Comparison of ENCODE assay signal across 12 cellular contexts in the genomic region with DNA sequence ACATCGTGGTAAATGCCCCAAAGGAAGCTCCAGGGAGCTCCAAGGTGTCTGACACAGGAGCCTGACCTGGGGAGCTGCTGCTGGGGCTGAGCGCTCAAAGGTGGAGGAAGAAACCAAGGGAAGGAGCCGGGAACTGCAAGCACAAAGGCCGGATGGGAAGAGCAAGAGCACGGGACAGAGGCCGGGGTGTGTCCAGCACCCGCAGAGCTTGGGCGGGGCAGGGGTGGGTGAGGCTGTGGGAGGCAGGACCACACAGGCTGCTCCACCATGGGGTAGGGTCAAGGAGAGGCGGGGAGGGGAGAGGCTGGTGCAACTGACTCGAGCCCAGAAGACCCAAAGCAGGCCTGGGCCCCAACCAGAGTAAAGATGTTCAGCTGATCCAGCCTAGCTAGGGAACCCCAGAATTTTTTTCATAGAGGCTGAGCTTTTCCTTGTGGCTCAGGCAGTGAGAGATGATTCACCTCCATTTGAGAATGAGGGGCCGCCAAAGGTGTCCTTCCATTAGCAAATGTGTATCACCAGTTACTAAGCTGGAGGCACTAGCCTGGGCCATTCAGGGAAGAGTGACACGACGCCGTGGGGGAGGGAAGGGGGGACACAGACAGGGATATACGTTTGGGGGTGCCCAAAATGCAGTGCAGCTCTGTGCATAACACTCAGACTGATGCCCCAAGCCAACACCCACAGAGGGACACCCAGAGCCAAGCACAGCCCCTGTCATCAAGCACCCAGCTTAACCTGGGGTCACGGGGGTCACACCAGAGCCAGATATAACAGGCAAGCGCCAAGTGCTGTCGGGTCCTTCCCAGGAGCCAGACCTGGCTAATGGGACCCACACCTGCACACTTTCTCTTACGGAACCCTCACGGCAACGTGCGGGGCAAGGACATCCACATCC. TPM values are rescaled to one million over a fixed set of nuclear protein-coding genes. Genes with fewer than 3 reads are reported as not detected.
DNase-seq lines count a peak whose midpoint lies in the region; ATAC-seq and TF ChIP-seq lines count a peak whose summit lies in the region.
"Had no signal": no experiment of that assay in that cellular context is flagged by ENCODE, and none has a peak within 500 bp of the region (broad histone marks: within the 10 kb centered on the region; RNA-seq: fewer than 3 reads in every experiment).

No MANE protein-coding gene starts in this region.

- peaks cover 89% of the 10 kb centered on the region for H3K4me1 Mint-ChIP-seq in HFFc6 (ENCODE audit: low read depth)

- intact Hi-C loops in right lobe of liver (cut with DNase I), result no loop called here

- H3K4me3 Mint-ChIP-seq in HFFc6, result peak overlapping the region; percentile 52
- H3K4me3 Mint-ChIP-seq: T-helper 1 cell treated with Interleukin-12 subunit alpha and Interleukin-12 subunit beta and Interleukin-4 antibody, amounts not matched to agents 30 μg/mL and 1 μg/mL, for 36 hours had no signal

- peak overlapping the region; percentile 92 for H3K27ac Mint-ChIP-seq in HFFc6

- H3K4me3 ChIP-seq in right lobe of liver, result no peak overlapping the region

- H3K4me1 ChIP-seq in right lobe of liver, result no peaks in the 10 kb centered on the region

- H3K27ac ChIP-seq in caudate nucleus (ENCODE audit: low read depth, low read length), result peak overlapping the region; percentile 71
- no peak overlapping the region for H3K27ac ChIP-seq in right lobe of liver
- H3K27ac ChIP-seq in substantia nigra (ENCODE audit: low read depth, low read length, poor library complexity, severe bottlenecking), result peak overlapping the region; percentile 88

- peaks cover 16% of the 10 kb centered on the region for H3K36me3 Mint-ChIP-seq in HFFc6 (ENCODE audit: low read depth)

- TF ChIP-seq POLR2A in right lobe of liver (IDR thresholded peaks at IDR 0.05), result no peak

- peaks cover 1% of the 10 kb centered on the region for H3K27me3 Mint-ChIP-seq in HFFc6 (ENCODE audit: insufficient read depth)

- peak; percentile 71 for DNase-seq in HFFc6
- DNase-seq in caudate nucleus (lab: John Stamatoyannopoulos, UW), result no peak
- DNase-seq in right lobe of liver, result no peak
- peak in 1 of 49 donors; percentile 56 for DNase-seq in substantia nigra (lab: John Stamatoyannopoulos, UW)
- DNase-seq in NCI-H1105 treated with DMSO at 0.1 percent for 48 hours (lab: John Stamatoyannopoulos, UW), result no peak
- DNase-seq in NCI-H146 treated with DMSO at 0.1 percent for 48 hours (lab: John Stamatoyannopoulos, UW; ENCODE audit: unreplicated experiment), result no peak
- DNase-seq: activated T-cell treated with anti-CD3 and anti-CD28 coated beads for 4 hours, Kasumi-1, NCI-H774 had no signal

- TF ChIP-seq CTCF in HFFc6 (IDR thresholded peaks at IDR 0.05), result no peak
- TF ChIP-seq CTCF in right lobe of liver (IDR thresholded peaks at IDR 0.05), result no peak

- peak in 3 of 4 donors; percentile 13 to 20 (median 15) for ATAC-seq in right lobe of liver
- no peak for ATAC-seq in GM18909 (IDR thresholded peaks at IDR 0.05; ENCODE audit: poor library complexity, unreplicated experiment)
- ATAC-seq in HG03460 (IDR thresholded peaks at IDR 0.05; ENCODE audit: unreplicated experiment), result no peak

- H3K36me3 ChIP-seq in right lobe of liver, result no peaks in the 10 kb centered on the region

- H3K9me3 Mint-ChIP-seq in HFFc6, result no peaks in the 10 kb centered on the region
- H3K9me3 Mint-ChIP-seq: T-helper 1 cell treated with Interleukin-12 subunit alpha and Interleukin-12 subunit beta and Interleukin-4 antibody, amounts not matched to agents 30 μg/mL and 1 μg/mL, for 36 hours had no signal

- 86% methylated on average over 9 of the region's 22 CpGs for WGBS in right lobe of liver (ENCODE audit: insufficient coverage, low coverage, low lambda C conversion rate, missing lambda C conversion rate)

- no peaks in the 10 kb centered on the region for H3K27me3 ChIP-seq in right lobe of liver

- H3K9me3 ChIP-seq in right lobe of liver, result no peaks in the 10 kb centered on the region

RNA-seq across cellular contexts. Expression of gene TLDC2, which starts 21.3 kb away (rescaled TPM):
- under 1 TPM; 0.17 to 0.55 (median 0.39) TPM for total RNA-seq in HFFc6 (2021; fragmentation: NEBNext Ultra II Directional; extraction: Animal tissue kit (Norgen Biotek cat#: 25700))
- under 1 TPM in 1 of 6 experiments, not detected in 5; 0.43 TPM for total RNA-seq in right lobe of liver

Comparison
In these comparisons a context has a peak if more than half of its experiments do, and no peak if none do; other contexts are left out.
1. H3K27ac ChIP-seq: peak in caudate nucleus (single experiment) and substantia nigra (single experiment); none in right lobe of liver (0 of 3).
2. ATAC-seq: peak in right lobe of liver (3 of 4); none in GM18909 (single experiment) and HG03460 (single experiment).